ENCODE assay signal across 8 cellular contexts in the genomic region with DNA sequence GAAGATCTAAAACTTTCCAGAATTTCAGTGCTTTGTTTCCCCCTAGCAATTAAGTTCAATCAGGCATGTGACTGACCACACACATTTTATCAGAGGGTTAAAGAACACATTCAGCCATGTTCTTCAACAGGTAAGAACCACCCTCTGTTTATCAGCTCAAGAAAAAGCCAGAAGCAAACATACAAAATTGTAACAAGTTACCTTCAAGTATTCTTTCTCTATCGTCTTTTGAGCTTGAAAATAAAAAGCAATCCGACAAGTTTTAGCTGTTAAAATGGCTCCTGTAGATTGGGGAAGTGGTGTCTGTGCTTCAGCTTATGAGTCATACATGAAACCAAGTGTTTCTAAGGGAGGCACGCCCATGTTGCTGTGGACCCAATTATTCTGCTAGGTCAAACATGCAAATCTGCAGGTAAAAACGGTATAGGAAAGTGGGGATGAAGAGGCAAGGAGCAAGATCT. TPM values are rescaled to one million over a fixed set of nuclear protein-coding genes. Genes with fewer than 3 reads are reported as not detected.
A peak's percentile ranks its signal among the peaks of the same experiment; 100 is the strongest.
DNase-seq lines count a peak whose midpoint lies in the region; TF ChIP-seq lines count a peak whose summit lies in the region.

A gene (minus strand): TSS at position 290 of the 461 bp plus-strand sequence. CDS start 37,262 bp downstream, outside the sequence.

- H3K36me3 ChIP-seq in H7 (replicated peaks; ENCODE audit: control insufficient read depth, insufficient read depth, low read length): no peaks in the 10 kb centered on the region
- H3K36me3 ChIP-seq in Karpas-422 (ENCODE audit: insufficient read depth, low read length): peaks cover 17% of the 10 kb centered on the region; the same call in 1 of the 2 replicates
- no peaks in the 10 kb centered on the region for H3K36me3 ChIP-seq in breast epithelium

- no peaks in the 10 kb centered on the region for H3K9me3 Mint-ChIP-seq in T-helper 2 cell treated with Interferon-gamma antibody and Interleukin-4, amounts not matched to agents 5 μg/mL and 100 μg/mL, for 36 hours

- H3K9ac ChIP-seq in Karpas-422 (ENCODE audit: low read length): peak within 1 kb of the TSS; percentile 79

- peaks cover 44% of the 10 kb centered on the region for H3K4me1 Mint-ChIP-seq in T-helper 2 cell treated with Interferon-gamma antibody and Interleukin-4, amounts not matched to agents 5 μg/mL and 100 μg/mL, for 36 hours (ENCODE audit: low read depth)

- H4K20me1 ChIP-seq in Karpas-422 (ENCODE audit: insufficient read depth, low read depth, low read length): no peaks in the 10 kb centered on the region

- peaks cover 23% of the 10 kb centered on the region for H3K36me3 Mint-ChIP-seq in T-helper 2 cell treated with Interferon-gamma antibody and Interleukin-4, amounts not matched to agents 5 μg/mL and 100 μg/mL, for 36 hours (ENCODE audit: low read depth)

- peak within 1 kb of the TSS; percentile 97 for H3K4me3 Mint-ChIP-seq in T-helper 2 cell treated with Interferon-gamma antibody and Interleukin-4, amounts not matched to agents 5 μg/mL and 100 μg/mL, for 36 hours

- H3K4me1 ChIP-seq in Karpas-422 (ENCODE audit: low read length) (peaks cover 35% of the 10 kb centered on the region), breast epithelium (peaks cover 0 to 13% of the 10 kb centered on the region in 2 donors)

- TF ChIP-seq POLR2A in breast epithelium (IDR thresholded peaks at IDR 0.05): peak; percentile 38

- peak; percentile 54 for DNase-seq in GM13977 (ENCODE audit: low spot score)
- DNase-seq in H7: no peak
- peak; percentile 96 for DNase-seq in Karpas-422
- DNase-seq in T-helper 2 cell treated with Interferon-gamma antibody and Interleukin-4, amounts not matched to agents 5 μg/mL and 100 μg/mL, for 36 hours (ENCODE audit: low spot score): peak; percentile 51
- DNase-seq in breast epithelium (ENCODE audit: low spot score in 2 of 2): peak in 1 of 2 donors; percentile 58
- peak; percentile 92 for DNase-seq in kidney tubule cell (ENCODE audit: low spot score)
- peak in 2 of 3 donors; percentile 41 to 43 for DNase-seq in stimulated activated CD4-positive, alpha-beta T cell treated with anti-CD3 and anti-CD28 coated beads, TNF-alpha, amount 100 ng/mL, for 48 hours (ENCODE audit: low read depth in 3 of 3)
- DNase-seq in NCI-H187 (lab: John Stamatoyannopoulos, UW): no peak

- H3K9me3 ChIP-seq in Karpas-422 (ENCODE audit: low read length) (no peaks in the 10 kb centered on the region), breast epithelium (no peaks in the 10 kb centered on the region)

- intact Hi-C loops in breast epithelium (cut with DNase I; ENCODE audit: low total_unique reads): no loop called here

- in situ Hi-C loops in GM13977 (cut with MboI; ENCODE audit: low pct_unique_long_range_greater_than_20kb, low sequenced_read_pairs, unreplicated experiment): no loop called here

- TF ChIP-seq CTCF in GM13977 (IDR thresholded peaks at IDR 0.05; ENCODE audit: extremely low read depth, insufficient read depth, missing control alignments) (no peak), breast epithelium (IDR thresholded peaks at IDR 0.05) (no peak)

- peak within 1 kb of the TSS; percentile 98 for H3K27ac Mint-ChIP-seq in T-helper 2 cell treated with Interferon-gamma antibody and Interleukin-4, amounts not matched to agents 5 μg/mL and 100 μg/mL, for 36 hours

- no peak within 1 kb of the TSS for H3K4me3 ChIP-seq in H7 (ENCODE audit: insufficient read depth, low read depth, low read length)
- H3K4me3 ChIP-seq in Karpas-422 (ENCODE audit: low read length): peak within 1 kb of the TSS; percentile 81
- H3K4me3 ChIP-seq in breast epithelium: peak within 1 kb of the TSS; percentile 31 to 58 (median 35)

- H3K27me3 ChIP-seq in H7 (ENCODE audit: control insufficient read depth, insufficient read depth, low read length): no peaks in the 10 kb centered on the region
- H3K27me3 ChIP-seq in Karpas-422 (ENCODE audit: low read length): no peaks in the 10 kb centered on the region
- no peaks in the 10 kb centered on the region for H3K27me3 ChIP-seq in breast epithelium

- H3K27me3 Mint-ChIP-seq in T-helper 2 cell treated with Interferon-gamma antibody and Interleukin-4, amounts not matched to agents 5 μg/mL and 100 μg/mL, for 36 hours (ENCODE audit: low read depth): no peaks in the 10 kb centered on the region

- H3K27ac ChIP-seq in Karpas-422 (ENCODE audit: low read length) (peak within 1 kb of the TSS; percentile 95), breast epithelium (peak within 1 kb of the TSS; percentile 83 to 90)

- peaks cover 49% of the 10 kb centered on the region for H3K79me2 ChIP-seq in Karpas-422 (ENCODE audit: low read length)

- H2AFZ ChIP-seq in Karpas-422 (ENCODE audit: low read length): peak within 1 kb of the TSS; percentile 37; the same call in 1 of the 2 replicates

- H3K9me2 ChIP-seq in Karpas-422 (replicated peaks; ENCODE audit: insufficient read depth, low read length): no peaks in the 10 kb centered on the region

- H3K4me2 ChIP-seq in Karpas-422 (ENCODE audit: low read depth, low read length, poor library complexity, severe bottlenecking): peak within 1 kb of the TSS; percentile 81

RNA-seq across cellular contexts. Expression of the gene that starts here (rescaled TPM):
- 18.6 and 19.1 TPM in 2 replicates for total RNA-seq in H7 (2014; rRNA removed; shearing (Covaris generic))
- 66.1 and 84.0 TPM in 2 replicates for total RNA-seq in Karpas-422 (2014; rRNA removed; shearing (Covaris generic); ENCODE audit: low replicate concordance)
- total RNA-seq in breast epithelium: 100 to 1,000 TPM; 101 to 138 (median 104) TPM

Comparison
In these comparisons a context has a peak if more than half of its experiments do, and no peak if none do; other contexts are left out.
1. DNase-seq: peak in GM13977 (single experiment), Karpas-422 (single experiment), T-helper 2 cell treated with Interferon-gamma antibody and Interleukin-4, amounts not matched to agents 5 μg/mL and 100 μg/mL, for 36 hours (single experiment), kidney tubule cell (single experiment) and stimulated activated CD4-positive, alpha-beta T cell treated with anti-CD3 and anti-CD28 coated beads, TNF-alpha, amount 100 ng/mL, for 48 hours (2 of 3); none in H7 (single experiment) and NCI-H187 (0 of 2).